Comparison of ENCODE assay signal across 17 cellular contexts in the genomic region with DNA sequence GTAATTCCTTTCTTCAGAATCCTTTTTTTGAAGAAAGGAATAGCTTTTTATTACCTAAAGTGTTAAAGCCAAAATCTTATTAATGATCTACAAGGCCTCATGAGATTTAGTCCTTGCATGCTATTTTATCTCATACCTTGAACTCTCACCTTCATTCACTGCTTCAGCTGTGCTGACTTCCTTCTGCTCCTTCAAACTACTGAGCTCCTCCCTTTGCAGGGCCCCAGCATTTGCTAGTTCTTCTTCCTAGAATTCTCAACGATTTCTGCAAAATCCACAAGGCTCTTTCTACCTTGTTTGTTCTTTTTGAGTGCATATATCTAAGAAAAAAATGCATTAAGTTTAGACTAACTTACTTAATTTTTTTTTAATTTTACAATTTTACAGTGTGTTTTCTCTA.
"Had no signal": no experiment of that assay in that cellular context is flagged by ENCODE, and none has a peak within 500 bp of the region (broad histone marks: within the 10 kb centered on the region; RNA-seq: fewer than 3 reads in every experiment).

No MANE protein-coding gene starts in this region.

- H3K79me2 ChIP-seq: parathyroid adenoma had no signal

- FAIRE-seq: frontal cortex, keratinocyte, small intestine had no signal

- H3K27me3 ChIP-seq: neutrophil, right lobe of liver, suprapubic skin, vagina had no signal

- H3K4me3 ChIP-seq: lung, right lobe of liver, suprapubic skin, vagina had no signal

- H3K9me3 ChIP-seq: neutrophil, right lobe of liver, suprapubic skin, vagina had no signal

- H3K4me1 ChIP-seq: parathyroid adenoma, right lobe of liver had no signal

- H3K27ac ChIP-seq: neutrophil, parathyroid adenoma, right lobe of liver, suprapubic skin, vagina had no signal

- H3K9ac ChIP-seq: parathyroid adenoma had no signal

- H3K36me3 ChIP-seq: neutrophil, right lobe of liver, suprapubic skin, vagina had no signal

- ATAC-seq: left ventricle myocardium superior; natural killer cell; right lobe of liver; stimulated activated naive B cell treated with anti-CD40 and anti-IgM and Interleukin-4, amounts not matched to agents 10 μg/mL and 1 μg/mL and 100 μg/mL, for 72 hours had no signal

- H2AFZ ChIP-seq: parathyroid adenoma had no signal

- DNase-seq: cortex of kidney; effector CD4-positive, alpha-beta T cell; left ventricle myocardium superior; natural killer cell; right lobe of liver; small intestine; stimulated activated CD4-positive, alpha-beta T cell treated with anti-CD3 and anti-CD28 coated beads, Interleukin-15, amount 100 ng/mL, for 24 hours; stimulated activated CD4-positive, alpha-beta T cell treated with anti-CD3 and anti-CD28 coated beads, Interleukin-2, amount 100 ng/mL, for 48 hours; stimulated activated naive B cell treated with anti-CD40 and anti-IgM and Interleukin-4, amounts not matched to agents 10 μg/mL and 1 μg/mL and 100 μg/mL, for 72 hours; trophoblast cell had no signal
